In genomic region chr15:98980899-98981228, GRCh38 we compare ENCODE assay signal across 19 cellular contexts. TPM values are rescaled to one million over a fixed set of nuclear protein-coding genes. Genes with fewer than 3 reads are reported as not detected.
"Had no signal": no experiment of that assay in that cellular context is flagged by ENCODE, and none has a peak within 500 bp of the region (broad histone marks: within the 10 kb centered on the region; RNA-seq: fewer than 3 reads in every experiment).

No MANE protein-coding gene starts in this region.

- FAIRE-seq: endothelial cell of umbilical vein, frontal cortex, keratinocyte, urothelium cell line had no signal

- H3K36me3 ChIP-seq: adrenal gland, colonic mucosa, heart right ventricle, ovary, stomach, thoracic aorta had no signal

- DNase-seq: activated B cell treated with CpG ODN at 0.5 μM for 24 hours; activated CD4-positive, alpha-beta T cell treated with anti-CD3 and anti-CD28 coated beads, Interleukin-2, amount 10 ng/mL, durations not matched to agents 24 days and 14 days; activated naive CD4-positive, alpha-beta T cell treated with anti-CD3 and anti-CD28 coated beads, Interleukin-2, amount 50 U/mL, for 16 hours; adrenal gland; colonic mucosa; effector CD4-positive, alpha-beta T cell; heart right ventricle; ovary; stomach had no signal

- H3K27ac ChIP-seq: adrenal gland, colonic mucosa, skin epidermis, thoracic aorta had no signal

- H3K4me3 ChIP-seq: adrenal gland, colonic mucosa, heart right ventricle, ovary, skin epidermis, stomach, thoracic aorta had no signal

- H3K9me3 ChIP-seq: adrenal gland, colonic mucosa, ovary, thoracic aorta had no signal

- H3K27me3 ChIP-seq: adrenal gland, colonic mucosa, heart right ventricle, ovary, stomach had no signal

RNA-seq across cellular contexts. Expression of gene PGPEP1L, which starts 26.7 kb away (rescaled TPM):
- total RNA-seq: activated B cell treated with CpG ODN at 0.5 μM for 24 hours; activated CD4-positive, alpha-beta T cell treated with anti-CD3 and anti-CD28 coated beads, Interleukin-2, amount 10 ng/mL, durations not matched to agents 24 days and 14 days; activated T-helper 2 cell treated with anti-CD3 and anti-CD28 coated beads, Interferon-gamma antibody, Interleukin-2, Interleukin-4, amounts not matched to agents 10 μg/mL and 5 μg/mL and 100 μg/mL, durations not matched to agents 14 hours and 24 hours and 36 hours; adrenal gland; colonic mucosa; endothelial cell of umbilical vein; frontal cortex; lower leg skin; neural crest cell; ovary; renal cortical epithelial cell; stomach had no signal
- polyA plus RNA-seq: endothelial cell of umbilical vein, keratinocyte had no signal
